ENCODE assay signal across 8 cellular contexts in genomic region chr2:24919977-24920812, GRCh38.
DNase-seq lines count a peak whose midpoint lies in the region; ATAC-seq lines count a peak whose summit lies in the region.

ADCY3 (minus strand) TSS chr2:24920237; CDS start chr2:24918987, 1,250 bp downstream.

- H3K36me3 Mint-ChIP-seq in stimulated activated naive B cell treated with anti-CD40 and anti-IgM and Interleukin-4, amounts not matched to agents 10 μg/mL and 1 μg/mL and 100 μg/mL, for 72 hours = peaks cover 2 to 9% of the 10 kb centered on the region in 2 donors

- DNase-seq in NCI-H1417 (lab: John Stamatoyannopoulos, UW) (peak; percentile 58 to 73 (median 69)), NCI-H1417 treated with DMSO at 0.1 percent for 48 hours (lab: John Stamatoyannopoulos, UW) (no peak), NCI-H526 (lab: John Stamatoyannopoulos, UW) (peak; percentile 31 to 81), activated T-cell treated with anti-CD3 and anti-CD28 coated beads for 4 hours (peak; percentile 33), epithelial cell of prostate (ENCODE audit: low read depth, low spot score) (no peak)
- DNase-seq in stimulated activated naive B cell treated with anti-CD40 and anti-IgM and Interleukin-4, amounts not matched to agents 10 μg/mL and 1 μg/mL and 100 μg/mL, for 72 hours = peak; percentile 57

- H3K36me3 ChIP-seq in mucosa of rectum (ENCODE audit: control insufficient read depth in 2 of 2, insufficient read depth in 2 of 2, low read length in 2 of 2) = no peaks in the 10 kb centered on the region

- H3K27ac ChIP-seq in epithelial cell of prostate = peak within 1 kb of the TSS; percentile 35
- peak within 1 kb of the TSS; percentile 24 to 49 for H3K27ac ChIP-seq in mucosa of rectum (ENCODE audit: low read depth in 2 of 2, low read length in 2 of 2)

- H3K27ac Mint-ChIP-seq in stimulated activated naive B cell treated with anti-CD40 and anti-IgM and Interleukin-4, amounts not matched to agents 10 μg/mL and 1 μg/mL and 100 μg/mL, for 72 hours = no peak within 1 kb of the TSS

- no peaks in the 10 kb centered on the region for H3K27me3 ChIP-seq in mucosa of rectum (ENCODE audit: control insufficient read depth in 2 of 2, insufficient read depth in 2 of 2, low read length in 2 of 2)

- H3K9ac ChIP-seq in mucosa of rectum (ENCODE audit: low read depth in 1 of 2, low read length in 2 of 2) = peak within 1 kb of the TSS; percentile 35 to 67

- H3K9me3 Mint-ChIP-seq in stimulated activated naive B cell treated with anti-CD40 and anti-IgM and Interleukin-4, amounts not matched to agents 10 μg/mL and 1 μg/mL and 100 μg/mL, for 72 hours = no peaks in the 10 kb centered on the region

- H3K4me1 ChIP-seq in mucosa of rectum (ENCODE audit: control insufficient read depth in 2 of 2, insufficient read depth in 2 of 2, low read length in 2 of 2) = peaks cover 16 to 21% of the 10 kb centered on the region in 2 donors

- peaks cover 25 to 31% of the 10 kb centered on the region in 2 donors for H3K4me1 Mint-ChIP-seq in stimulated activated naive B cell treated with anti-CD40 and anti-IgM and Interleukin-4, amounts not matched to agents 10 μg/mL and 1 μg/mL and 100 μg/mL, for 72 hours

- H3K4me3 Mint-ChIP-seq in stimulated activated naive B cell treated with anti-CD40 and anti-IgM and Interleukin-4, amounts not matched to agents 10 μg/mL and 1 μg/mL and 100 μg/mL, for 72 hours = peak within 1 kb of the TSS; percentile 77

- peak within 1 kb of the TSS; percentile 58 to 76 for H3K4me3 ChIP-seq in mucosa of rectum (ENCODE audit: low read length in 2 of 2)

- no peaks in the 10 kb centered on the region for H3K9me3 ChIP-seq in mucosa of rectum (ENCODE audit: control insufficient read depth in 2 of 2, low read length in 2 of 2)

- H3K27me3 Mint-ChIP-seq in stimulated activated naive B cell treated with anti-CD40 and anti-IgM and Interleukin-4, amounts not matched to agents 10 μg/mL and 1 μg/mL and 100 μg/mL, for 72 hours = no peaks in the 10 kb centered on the region

- peak; percentile 54 for ATAC-seq in HG02642 (IDR thresholded peaks at IDR 0.05; ENCODE audit: poor library complexity, unreplicated experiment)
- peak; percentile 73 to 80 for ATAC-seq in stimulated activated naive B cell treated with anti-CD40 and anti-IgM and Interleukin-4, amounts not matched to agents 10 μg/mL and 1 μg/mL and 100 μg/mL, for 72 hours (replicated peaks)

Comparison
In these comparisons a context has a peak if more than half of its experiments do, and no peak if none do; other contexts are left out.
1. DNase-seq: peak in NCI-H1417 (3 of 3), NCI-H526 (2 of 2), activated T-cell treated with anti-CD3 and anti-CD28 coated beads for 4 hours (single experiment) and stimulated activated naive B cell treated with anti-CD40 and anti-IgM and Interleukin-4, amounts not matched to agents 10 μg/mL and 1 μg/mL and 100 μg/mL, for 72 hours (single experiment); none in NCI-H1417 treated with DMSO at 0.1 percent for 48 hours (single experiment) and epithelial cell of prostate (single experiment).